ENCODE assay signal across 22 cellular contexts in the genomic region with DNA sequence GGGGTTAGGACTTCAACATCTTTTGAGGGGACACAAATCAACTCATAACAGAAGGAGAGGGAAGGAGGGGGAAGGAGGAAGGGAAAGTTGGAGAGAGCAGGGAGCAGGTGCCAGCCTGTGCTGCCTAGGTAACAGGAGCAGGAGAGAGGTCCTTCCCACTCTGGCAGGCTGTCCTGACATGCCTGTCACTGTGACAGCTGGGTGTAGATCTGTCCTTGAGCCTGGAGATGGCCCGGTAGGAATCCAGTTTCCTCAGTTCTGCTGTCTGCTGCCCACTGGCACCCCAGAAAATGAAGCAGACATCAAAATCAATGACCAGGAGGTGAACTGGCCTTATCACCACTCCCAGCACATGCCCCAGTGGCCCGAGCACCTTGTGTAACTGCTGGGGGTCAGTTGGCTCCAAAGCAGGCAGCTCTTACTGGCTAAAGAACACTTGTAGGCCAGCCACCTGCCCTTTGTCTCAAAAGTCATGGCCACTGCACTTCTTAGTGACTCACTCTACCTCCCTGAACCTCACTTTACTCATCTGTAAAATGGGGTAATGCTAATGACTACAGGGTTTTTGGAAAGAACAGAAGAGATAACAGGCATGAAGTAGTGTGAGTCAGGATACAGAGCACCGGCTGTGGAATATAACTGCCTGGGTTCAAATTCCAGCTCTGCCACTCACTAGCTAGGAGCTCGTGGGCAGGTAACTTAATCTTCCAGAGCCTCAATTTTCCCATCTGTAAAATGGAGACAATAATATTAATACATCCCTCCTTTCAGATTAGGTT.
"Had no signal": no experiment of that assay in that cellular context is flagged by ENCODE, and none has a peak within 500 bp of the region (broad histone marks: within the 10 kb centered on the region; RNA-seq: fewer than 3 reads in every experiment).

No MANE protein-coding gene starts in this region.

- DNase-seq: activated B cell treated with CpG ODN at 0.5 μM for 24 hours; activated CD4-positive, alpha-beta T cell treated with anti-CD3 and anti-CD28 coated beads for 36 hours; activated CD4-positive, alpha-beta T cell treated with anti-CD3 and anti-CD28 coated beads, Interleukin-2, amount 50 U/mL, for 4 hours; activated CD8-positive, alpha-beta memory T cell treated with anti-CD3 and anti-CD28 coated beads for 24 hours; activated CD8-positive, alpha-beta memory T cell treated with anti-CD3 and anti-CD28 coated beads, Interleukin-2, amount 50 U/mL, for 4 hours; activated naive CD4-positive, alpha-beta T cell; activated T-cell treated with anti-CD3 and anti-CD28 coated beads, Interleukin-2, amount 50 U/mL, for 24 hours; brain microvascular endothelial cell; caudate nucleus; dermis blood vessel endothelial cell; effector CD8-positive, alpha-beta T cell; erythroblast; foreskin fibroblast; lower lobe of right lung; naive thymus-derived CD4-positive, alpha-beta T cell; retina; spleen; stimulated activated CD4-positive, alpha-beta T cell treated with anti-CD3 and anti-CD28 coated beads, Interleukin-4, amount 100 ng/mL, for 1 hour; stimulated activated naive CD4-positive, alpha-beta T cell; testis; trophoblast cell; uterus had no signal

- ATAC-seq: activated CD4-positive, alpha-beta T cell treated with anti-CD3 and anti-CD28 coated beads for 36 hours; lower lobe of right lung; naive thymus-derived CD4-positive, alpha-beta T cell had no signal
